Comparison of ENCODE assay signal across 1 cellular context in the genomic region with DNA sequence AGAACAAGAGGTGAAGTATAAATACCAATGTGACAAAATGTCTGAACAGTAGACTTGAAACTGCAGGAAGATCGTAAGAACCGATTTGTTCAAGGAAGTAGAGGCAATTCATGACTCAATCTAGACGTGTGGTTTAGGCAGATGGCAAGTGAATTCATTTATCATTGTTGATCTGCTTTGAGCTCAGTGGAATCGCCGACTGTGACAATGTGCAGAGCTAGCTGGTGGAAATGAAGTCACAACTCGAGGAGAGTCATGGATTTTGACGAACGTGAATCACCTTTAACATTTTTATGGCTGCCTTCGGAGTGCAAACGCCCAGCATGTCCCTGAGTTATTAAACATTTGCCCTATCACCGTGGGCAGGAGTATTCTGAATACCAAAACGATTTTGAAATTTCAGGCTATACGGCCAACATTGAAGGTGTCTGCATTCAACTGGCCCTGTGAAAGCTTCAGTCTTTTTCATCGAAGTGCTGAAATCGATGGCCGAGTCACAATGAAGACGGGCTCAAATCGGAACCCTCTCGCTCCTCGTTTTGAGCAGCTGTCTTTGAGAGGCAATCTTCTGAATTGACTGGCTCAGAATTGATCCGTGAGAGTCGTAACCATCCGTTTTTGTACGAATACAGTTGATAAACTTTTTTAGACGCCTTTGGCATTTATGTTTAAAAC.
TF ChIP-seq lines count a peak whose summit lies in the region.

No MANE protein-coding gene starts in this region.

TF ChIP-seq in GM12878, 131 proteins besides CTCF, POLR2A, EP300 and RAD21 (continued from another document):
- TF ChIP-seq RUNX3 (IDR thresholded peaks at IDR 0.05; ENCODE audit: low read length), result peak; percentile 50; the same call in 1 of the 2 replicates
- no peak for TF ChIP-seq HCFC1 (IDR thresholded peaks at IDR 0.05; ENCODE audit: low read length)
- TF ChIP-seq CHD4 (IDR thresholded peaks at IDR 0.05), result no peak
- TF ChIP-seq, protein P1, sequence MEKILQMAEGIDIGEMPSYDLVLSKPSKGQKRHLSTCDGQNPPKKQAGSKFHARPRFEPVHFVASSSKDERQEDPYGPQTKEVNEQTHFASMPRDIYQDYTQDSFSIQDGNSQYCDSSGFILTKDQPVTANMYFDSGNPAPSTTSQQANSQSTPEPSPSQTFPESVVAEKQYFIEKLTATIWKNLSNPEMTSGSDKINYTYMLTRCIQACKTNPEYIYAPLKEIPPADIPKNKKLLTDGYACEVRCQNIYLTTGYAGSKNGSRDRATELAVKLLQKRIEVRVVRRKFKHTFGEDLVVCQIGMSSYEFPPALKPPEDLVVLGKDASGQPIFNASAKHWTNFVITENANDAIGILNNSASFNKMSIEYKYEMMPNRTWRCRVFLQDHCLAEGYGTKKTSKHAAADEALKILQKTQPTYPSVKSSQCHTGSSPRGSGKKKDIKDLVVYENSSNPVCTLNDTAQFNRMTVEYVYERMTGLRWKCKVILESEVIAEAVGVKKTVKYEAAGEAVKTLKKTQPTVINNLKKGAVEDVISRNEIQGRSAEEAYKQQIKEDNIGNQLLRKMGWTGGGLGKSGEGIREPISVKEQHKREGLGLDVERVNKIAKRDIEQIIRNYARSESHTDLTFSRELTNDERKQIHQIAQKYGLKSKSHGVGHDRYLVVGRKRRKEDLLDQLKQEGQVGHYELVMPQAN (conservative IDR thresholded peaks at IDR 0.05), result no peak
- TF ChIP-seq CBX3 (IDR thresholded peaks at IDR 0.05; ENCODE audit: borderline replicate concordance, low read depth), result no peak
- no peak for TF ChIP-seq HDGF (IDR thresholded peaks at IDR 0.05)
- TF ChIP-seq BACH1 (IDR thresholded peaks at IDR 0.05; ENCODE audit: borderline replicate concordance), result 0 out of 2 replicates have a peak, but pooled peaks have one; percentile 12
- no peak for TF ChIP-seq NFYA (IDR thresholded peaks at IDR 0.05; ENCODE audit: borderline replicate concordance, low read depth, low read length)
- TF ChIP-seq NR2F1 (conservative IDR thresholded peaks at IDR 0.05), result no peak
